In the genomic region with DNA sequence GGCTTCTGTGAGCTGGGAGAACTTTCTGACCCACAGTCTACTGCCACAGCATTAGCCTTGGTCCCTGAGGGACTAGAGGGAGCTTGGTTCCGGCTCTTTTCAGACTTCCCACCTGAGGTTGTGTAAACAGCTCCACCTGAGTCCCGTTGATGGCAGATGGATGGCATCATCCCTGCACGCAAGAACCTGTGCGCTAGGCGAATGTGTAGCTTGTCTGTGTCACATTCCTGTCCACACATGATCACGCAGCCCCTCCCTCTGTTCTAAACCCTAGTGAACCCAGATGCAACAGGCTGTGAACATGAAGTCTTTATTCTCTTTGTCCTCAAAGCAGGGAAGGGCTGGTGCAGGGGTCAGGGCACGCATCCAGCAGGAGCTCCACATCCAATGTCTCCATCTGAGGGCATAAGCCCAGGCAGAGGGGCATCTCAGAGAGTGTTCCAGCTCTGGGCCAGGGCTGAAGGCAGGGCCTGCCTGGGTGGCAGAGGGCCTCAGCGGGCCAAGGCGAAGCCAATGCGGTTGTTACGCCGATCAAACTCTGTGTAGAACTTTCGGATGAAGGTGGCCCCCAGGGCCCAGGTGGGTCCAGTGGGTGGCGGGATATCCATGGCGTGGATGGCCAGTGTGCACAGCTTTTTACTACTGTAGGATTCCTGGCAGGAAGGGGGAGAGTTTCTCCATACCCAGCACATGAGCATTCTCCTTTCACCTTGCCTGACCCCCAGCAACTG, we compare ENCODE assay signal across 25 cellular contexts. TPM values are rescaled to one million over a fixed set of nuclear protein-coding genes. Genes with fewer than 3 reads are reported as not detected.
DNase-seq lines count a peak whose midpoint lies in the region; ATAC-seq and TF ChIP-seq lines count a peak whose summit lies in the region.
"Had no signal": no experiment of that assay in that cellular context is flagged by ENCODE, and none has a peak within 500 bp of the region (broad histone marks: within the 10 kb centered on the region; RNA-seq: fewer than 3 reads in every experiment).

No MANE protein-coding gene starts in this region.

- no peaks in the 10 kb centered on the region for H3K4me1 ChIP-seq in HAP-1

- H3K27me3 Mint-ChIP-seq in CD14-positive monocyte (ENCODE audit: low read depth in 3 of 3), result peaks cover 34 to 46% (median 42%) of the 10 kb centered on the region in 3 donors
- peaks cover 34% of the 10 kb centered on the region for H3K27me3 Mint-ChIP-seq in brain
- peaks cover 31% of the 10 kb centered on the region for H3K27me3 Mint-ChIP-seq in nephron (ENCODE audit: low read depth)
- H3K27me3 Mint-ChIP-seq in activated CD8-positive, alpha-beta T cell treated with anti-CD3 and anti-CD28 coated beads for 36 hours, result no peaks in the 10 kb centered on the region
- H3K27me3 Mint-ChIP-seq: activated T-cell treated with anti-CD3 and anti-CD28 coated beads, Interleukin-2, amount 50 U/mL, for 24 hours had no signal

- H3K27ac Mint-ChIP-seq in CD14-positive monocyte (no peak overlapping the region), brain (no peak overlapping the region), nephron (no peak overlapping the region)
- H3K27ac Mint-ChIP-seq in activated CD8-positive, alpha-beta T cell treated with anti-CD3 and anti-CD28 coated beads for 36 hours, result no peak overlapping the region
- H3K27ac Mint-ChIP-seq: activated T-cell treated with anti-CD3 and anti-CD28 coated beads, Interleukin-2, amount 50 U/mL, for 24 hours; immature natural killer cell; stimulated activated naive B cell treated with anti-CD40 and anti-IgM and Interleukin-4, amounts not matched to agents 10 μg/mL and 1 μg/mL and 100 μg/mL, for 72 hours had no signal

- H3K27me3 ChIP-seq in HAP-1 (ENCODE audit: low read depth), result no peaks in the 10 kb centered on the region
- H3K27me3 ChIP-seq: adrenal gland, hepatocyte had no signal

- intact Hi-C loops in CD14-positive monocyte (cut with micrococcal nuclease), result no loop called here
- intact Hi-C loops in activated CD8-positive, alpha-beta T cell treated with anti-CD3 and anti-CD28 coated beads for 36 hours (cut with micrococcal nuclease), result no loop called here

- no peak overlapping the region for H3K4me3 ChIP-seq in HAP-1
- H3K4me3 ChIP-seq: adrenal gland, cardiac muscle cell, hepatocyte, skin epidermis had no signal

- POLR2A ChIA-PET in activated CD8-positive, alpha-beta T cell treated with anti-CD3 and anti-CD28 coated beads for 36 hours (lab: Charles Lee), result no interaction called here

- in situ Hi-C loops in HAP-1 (cut with MboI; ENCODE audit: low sequenced_read_pairs), result loop anchor here (5.0 to 25.0 kb wide), 2 partner anchors 208 to 358 kb away; a partner anchor contains a TSS

- no peak for TF ChIP-seq CTCF in CD14-positive monocyte (IDR thresholded peaks at IDR 0.05)
- no peak for TF ChIP-seq CTCF in brain (conservative IDR thresholded peaks at IDR 0.05)
- no peak for TF ChIP-seq CTCF in nephron (IDR thresholded peaks at IDR 0.05; ENCODE audit: unreplicated experiment in 3 of 3)
- no peak for TF ChIP-seq CTCF in activated CD8-positive, alpha-beta T cell treated with anti-CD3 and anti-CD28 coated beads for 36 hours (IDR thresholded peaks at IDR 0.05)

- CTCF ChIA-PET in activated CD8-positive, alpha-beta T cell treated with anti-CD3 and anti-CD28 coated beads for 36 hours (lab: Charles Lee), result interaction anchor here (1.0 to 2.6 kb wide), 3 partner anchors 8 to 209 kb away, joined by 3 to 8 read pairs (median 6); no protein-coding TSS in a partner anchor

- no peaks in the 10 kb centered on the region for H3K9me3 ChIP-seq in HAP-1
- H3K9me3 ChIP-seq: adrenal gland, neutrophil had no signal

- H3K4me3 Mint-ChIP-seq in CD14-positive monocyte (no peak overlapping the region), brain (peak overlapping the region in 3 of 5 experiments; percentile 28 to 71 (median 45)), nephron (peak overlapping the region; percentile 55 to 79 (median 67))
- no peak overlapping the region for H3K4me3 Mint-ChIP-seq in activated CD8-positive, alpha-beta T cell treated with anti-CD3 and anti-CD28 coated beads for 36 hours
- H3K4me3 Mint-ChIP-seq: activated T-cell treated with anti-CD3 and anti-CD28 coated beads, Interleukin-2, amount 50 U/mL, for 24 hours; stimulated activated naive B cell treated with anti-CD40 and anti-IgM and Interleukin-4, amounts not matched to agents 10 μg/mL and 1 μg/mL and 100 μg/mL, for 72 hours had no signal

- DNase-seq in CD14-positive monocyte (ENCODE audit: low spot score), result peak; percentile 26
- DNase-seq in DMS53 treated with DMSO at 0.1 percent for 48 hours (lab: John Stamatoyannopoulos, UW; ENCODE audit: unreplicated experiment), result peak; percentile 44
- no peak for DNase-seq in activated CD8-positive, alpha-beta T cell treated with anti-CD3 and anti-CD28 coated beads for 36 hours
- no peak for DNase-seq in epidermal melanocyte (ENCODE audit: insufficient read length, low spot score)
- DNase-seq in stimulated activated CD4-positive, alpha-beta T cell treated with anti-CD3 and anti-CD28 coated beads, Interleukin-2, amount 100 ng/mL, for 24 hours, result no peak
- no peak for DNase-seq in HAP-1 (ENCODE audit: low spot score in 2 of 2)
- DNase-seq: activated CD4-positive, CD25-positive, alpha-beta regulatory T cell treated with anti-CD3 and anti-CD28 coated beads, Interleukin-2, amount 50 U/mL, for 72 hours; activated CD8-positive, alpha-beta memory T cell treated with anti-CD3 and anti-CD28 coated beads for 24 hours; activated T-cell treated with anti-CD3 and anti-CD28 coated beads, Interleukin-2, amount 50 U/mL, for 24 hours; adrenal gland; dermis blood vessel endothelial cell; foreskin fibroblast; immature natural killer cell; NCI-H1048; NCI-H2227 treated with DMSO at 0.1 percent for 48 hours; PC-3; SIG-M5; stimulated activated naive B cell treated with anti-CD40 and anti-IgM and Interleukin-4, amounts not matched to agents 10 μg/mL and 1 μg/mL and 100 μg/mL, for 72 hours had no signal

- H3K4me1 Mint-ChIP-seq in CD14-positive monocyte (peaks cover 10% of the 10 kb centered on the region), brain (peaks cover 18% of the 10 kb centered on the region), nephron (peaks cover 14% of the 10 kb centered on the region)
- H3K4me1 Mint-ChIP-seq in activated CD8-positive, alpha-beta T cell treated with anti-CD3 and anti-CD28 coated beads for 36 hours (ENCODE audit: low read depth), result peaks cover 3% of the 10 kb centered on the region

- ATAC-seq in activated CD8-positive, alpha-beta T cell treated with anti-CD3 and anti-CD28 coated beads for 36 hours, result no peak
- ATAC-seq: PC-3; stimulated activated naive B cell treated with anti-CD40 and anti-IgM and Interleukin-4, amounts not matched to agents 10 μg/mL and 1 μg/mL and 100 μg/mL, for 72 hours had no signal

- H3K36me3 ChIP-seq in HAP-1 (replicated peaks), result no peaks in the 10 kb centered on the region
- H3K36me3 ChIP-seq: adrenal gland, cardiac muscle cell, neutrophil had no signal

- no peaks in the 10 kb centered on the region for H3K36me3 Mint-ChIP-seq in CD14-positive monocyte
- H3K36me3 Mint-ChIP-seq in brain, result no peaks in the 10 kb centered on the region
- H3K36me3 Mint-ChIP-seq in nephron (ENCODE audit: low read depth), result no peaks in the 10 kb centered on the region
- no peaks in the 10 kb centered on the region for H3K36me3 Mint-ChIP-seq in activated CD8-positive, alpha-beta T cell treated with anti-CD3 and anti-CD28 coated beads for 36 hours (ENCODE audit: low read depth)
- H3K36me3 Mint-ChIP-seq: immature natural killer cell; stimulated activated naive B cell treated with anti-CD40 and anti-IgM and Interleukin-4, amounts not matched to agents 10 μg/mL and 1 μg/mL and 100 μg/mL, for 72 hours had no signal

- peaks cover 0 to 2% (median 0%) of the 10 kb centered on the region in 7 donors for H3K9me3 Mint-ChIP-seq in CD14-positive monocyte
- H3K9me3 Mint-ChIP-seq in brain, result no peaks in the 10 kb centered on the region
- no peaks in the 10 kb centered on the region for H3K9me3 Mint-ChIP-seq in nephron
- H3K9me3 Mint-ChIP-seq in activated CD8-positive, alpha-beta T cell treated with anti-CD3 and anti-CD28 coated beads for 36 hours, result no peaks in the 10 kb centered on the region
- H3K9me3 Mint-ChIP-seq: activated T-cell treated with anti-CD3 and anti-CD28 coated beads, Interleukin-2, amount 50 U/mL, for 24 hours; immature natural killer cell; stimulated activated naive B cell treated with anti-CD40 and anti-IgM and Interleukin-4, amounts not matched to agents 10 μg/mL and 1 μg/mL and 100 μg/mL, for 72 hours had no signal

RNA-seq across cellular contexts. Expression of a gene that starts 2.8 kb away (rescaled TPM):
- polyA plus RNA-seq in CD14-positive monocyte (not detected), brain (ENCODE audit: insufficient read depth, low read depth, low replicate concordance) (27.1 TPM)
- 1 to 10 TPM; 1.3 to 1.4 TPM for total RNA-seq in activated CD8-positive, alpha-beta T cell treated with anti-CD3 and anti-CD28 coated beads for 36 hours

RNA-seq across cellular contexts. Expression of a gene that starts 11.4 kb away (rescaled TPM):
- polyA plus RNA-seq in CD14-positive monocyte, result not detected
- 0.31 TPM for polyA plus RNA-seq in brain (ENCODE audit: insufficient read depth, low read depth, low replicate concordance)
- not detected for total RNA-seq in activated CD8-positive, alpha-beta T cell treated with anti-CD3 and anti-CD28 coated beads for 36 hours
- total RNA-seq: cardiac muscle cell, dermis blood vessel endothelial cell, mucosa of gallbladder had no signal
- polyA plus RNA-seq: immature natural killer cell had no signal

RNA-seq across cellular contexts. Expression of a gene that starts 41.6 kb away (rescaled TPM):
- polyA plus RNA-seq in CD14-positive monocyte, result not detected
- polyA plus RNA-seq in brain (ENCODE audit: insufficient read depth, low read depth, low replicate concordance), result 0.76 TPM
- total RNA-seq in activated CD8-positive, alpha-beta T cell treated with anti-CD3 and anti-CD28 coated beads for 36 hours, result not detected
- total RNA-seq: adrenal gland, dermis blood vessel endothelial cell, mucosa of gallbladder had no signal
- polyA plus RNA-seq: immature natural killer cell had no signal

RNA-seq across cellular contexts. Expression of a gene that starts 59.1 kb away (rescaled TPM):
- not detected for polyA plus RNA-seq in CD14-positive monocyte
- polyA plus RNA-seq in brain (ENCODE audit: insufficient read depth, low read depth, low replicate concordance), result 4.5 TPM
- total RNA-seq in activated CD8-positive, alpha-beta T cell treated with anti-CD3 and anti-CD28 coated beads for 36 hours, result not detected
- total RNA-seq: dermis blood vessel endothelial cell had no signal
- polyA plus RNA-seq: immature natural killer cell had no signal

Comparison
In these comparisons a context has a peak if more than half of its experiments do, and no peak if none do; other contexts are left out.
1. DNase-seq: peak in CD14-positive monocyte (single experiment) and DMS53 treated with DMSO at 0.1 percent for 48 hours (single experiment); none in activated CD8-positive, alpha-beta T cell treated with anti-CD3 and anti-CD28 coated beads for 36 hours (single experiment), epidermal melanocyte (single experiment), stimulated activated CD4-positive, alpha-beta T cell treated with anti-CD3 and anti-CD28 coated beads, Interleukin-2, amount 100 ng/mL, for 24 hours (0 of 2) and HAP-1 (0 of 2).
2. H3K4me3 Mint-ChIP-seq: peak in brain (3 of 5) and nephron (3 of 3); none in CD14-positive monocyte (0 of 2) and activated CD8-positive, alpha-beta T cell treated with anti-CD3 and anti-CD28 coated beads for 36 hours (single experiment).
3. RNA of a gene that starts 2.8 kb away (polyA plus RNA-seq): 27.1 TPM in brain (single experiment); not detected in CD14-positive monocyte; every median in the first group is over 10 times any median in the second.